1 cellular context compared by ENCODE assay signal in the genomic region with DNA sequence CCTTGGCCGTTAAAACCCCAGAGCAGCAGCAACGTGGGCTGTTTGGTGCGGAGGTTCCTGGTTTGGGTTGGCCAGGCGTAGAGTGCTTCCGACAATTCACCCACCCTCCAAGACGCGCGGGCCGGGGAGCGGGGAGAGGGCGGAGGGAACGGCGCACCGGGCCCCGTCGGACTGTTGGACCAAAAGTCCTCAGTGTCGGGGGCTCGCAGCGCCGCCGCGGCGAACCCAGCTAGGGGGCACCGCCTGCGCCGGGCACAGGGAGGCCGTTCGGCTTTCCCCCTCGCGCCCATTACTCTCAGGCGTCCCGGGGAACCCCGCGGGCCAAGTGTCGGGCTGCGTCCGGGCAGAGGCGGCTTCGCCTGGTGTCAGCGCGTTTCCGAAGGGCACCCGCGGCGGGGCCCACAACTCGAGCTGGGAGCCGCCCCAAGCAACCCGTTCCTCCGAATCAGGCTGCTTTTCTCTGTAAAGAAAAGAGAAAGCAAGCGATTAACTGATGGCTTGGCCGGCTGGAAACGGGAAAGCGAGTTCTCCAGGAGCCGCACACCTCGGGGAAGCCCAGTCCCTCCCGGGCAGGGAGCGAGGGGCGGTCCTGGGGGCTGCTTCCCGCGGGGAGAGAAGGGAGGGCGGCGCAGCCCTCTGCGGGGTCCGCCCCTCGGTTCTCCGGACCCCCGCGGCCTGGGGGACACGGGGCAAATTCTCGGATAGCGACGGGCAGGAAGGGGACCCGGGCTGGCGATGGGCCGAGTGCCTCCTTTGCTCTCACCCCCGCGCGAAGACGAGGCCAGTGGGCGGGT.
TF ChIP-seq lines count a peak whose summit lies in the region.

No MANE protein-coding gene starts in this region.

TF ChIP-seq in SK-N-SH treated with all-trans-retinoic acid at 6 μM for 48 hours, 23 proteins besides CTCF, POLR2A, EP300 and RAD21 (continued from another document):
- TF ChIP-seq ZFP3 (CRISPR knock-in tag; IDR thresholded peaks at IDR 0.05) (no peak), PPARA (CRISPR knock-in tag; IDR thresholded peaks at IDR 0.05; ENCODE audit: borderline replicate concordance) (no peak), RARB (CRISPR knock-in tag; IDR thresholded peaks at IDR 0.05) (no peak), ZFP30 (CRISPR knock-in tag; IDR thresholded peaks at IDR 0.05) (no peak)
TF ChIP-seq in SK-N-SH treated with all-trans-retinoic acid at 6 μM for 48 hours: peak in this region for 0.
